Comparison of ENCODE assay signal across 28 cellular contexts in genomic region chr1:160680399-160680798, GRCh38. TPM values are rescaled to one million over a fixed set of nuclear protein-coding genes. Genes with fewer than 3 reads are reported as not detected.
DNase-seq lines count a peak whose midpoint lies in the region; ATAC-seq lines count a peak whose summit lies in the region.
"Had no signal": no experiment of that assay in that cellular context is flagged by ENCODE, and none has a peak within 500 bp of the region (broad histone marks: within the 10 kb centered on the region; RNA-seq: fewer than 3 reads in every experiment).

No MANE protein-coding gene starts in this region.

- intact Hi-C loops in activated naive CD4-positive, alpha-beta T cell treated with anti-CD3 and anti-CD28 coated beads for 36 hours (cut with micrococcal nuclease), result loop anchor here (5.0 to 10.0 kb wide), 2 partner anchors 197 to 756 kb away; partner anchors contain the start of gene TAGLN2

- H3K27me3 Mint-ChIP-seq in activated naive CD4-positive, alpha-beta T cell treated with anti-CD3 and anti-CD28 coated beads for 36 hours (ENCODE audit: low read depth), result no peaks in the 10 kb centered on the region
- no peaks in the 10 kb centered on the region for H3K27me3 Mint-ChIP-seq in T-cell
- H3K27me3 Mint-ChIP-seq in effector memory CD8-positive, alpha-beta T cell, result no peaks in the 10 kb centered on the region
- H3K27me3 Mint-ChIP-seq in stimulated activated memory B cell treated with anti-CD40 and anti-IgM and Interleukin-4, amounts not matched to agents 10 μg/mL and 1 μg/mL and 100 μg/mL, for 72 hours, result no peaks in the 10 kb centered on the region

- POLR2A ChIA-PET in T-cell (lab: Charles Lee), result interaction anchor here (0.6 to 1.1 kb wide), 6 partner anchors 20 to 468 kb away, joined by 3 to 4 read pairs (median 3); no protein-coding TSS in a partner anchor

- no peak for DNase-seq in activated naive CD4-positive, alpha-beta T cell treated with anti-CD3 and anti-CD28 coated beads for 36 hours
- DNase-seq in activated naive CD4-positive, alpha-beta T cell treated with anti-CD3 and anti-CD28 coated beads, Interleukin-2, amount 50 U/mL, for 72 hours (ENCODE audit: low spot score in 2 of 2), result no peak
- DNase-seq in T-cell, result no peak
- no peak for DNase-seq in effector memory CD8-positive, alpha-beta T cell
- no peak for DNase-seq in effector memory CD4-positive, alpha-beta T cell
- DNase-seq in NCI-H2029 treated with DMSO at 0.1 percent for 48 hours (lab: John Stamatoyannopoulos, UW), result no peak
- DNase-seq in dedifferentiated amniotic fluid mesenchymal stem cell (ENCODE audit: extremely low spot score), result no peak
- DNase-seq: activated CD4-positive, alpha-beta T cell treated with anti-CD3 and anti-CD28 coated beads for 48 hours; activated CD8-positive, alpha-beta memory T cell treated with anti-CD3 and anti-CD28 coated beads, Interleukin-2, amount 50 U/mL, for 4 hours; activated effector memory CD4-positive, alpha-beta T cell treated with Interleukin-2 at 50 U/mL for 16 hours; amniotic stem cell; Caco-2; effector CD8-positive, alpha-beta T cell; foreskin keratinocyte; H9; heart right ventricle; left cardiac atrium; T-helper 9 cell had no signal

- H3K36me3 Mint-ChIP-seq in activated naive CD4-positive, alpha-beta T cell treated with anti-CD3 and anti-CD28 coated beads for 36 hours (ENCODE audit: low read depth), result peaks cover 82% of the 10 kb centered on the region
- peaks cover 24 to 55% of the 10 kb centered on the region in 2 donors for H3K36me3 Mint-ChIP-seq in activated naive CD4-positive, alpha-beta T cell treated with anti-CD3 and anti-CD28 coated beads, Interleukin-2, amount 50 U/mL, for 72 hours
- peaks cover 69% of the 10 kb centered on the region for H3K36me3 Mint-ChIP-seq in T-cell
- peaks cover 80% of the 10 kb centered on the region for H3K36me3 Mint-ChIP-seq in effector memory CD8-positive, alpha-beta T cell (ENCODE audit: insufficient read depth)
- peaks cover 68% of the 10 kb centered on the region for H3K36me3 Mint-ChIP-seq in stimulated activated memory B cell treated with anti-CD40 and anti-IgM and Interleukin-4, amounts not matched to agents 10 μg/mL and 1 μg/mL and 100 μg/mL, for 72 hours
- H3K36me3 Mint-ChIP-seq: type B pancreatic cell had no signal

- no peaks in the 10 kb centered on the region for H3K27me3 ChIP-seq in effector memory CD4-positive, alpha-beta T cell (replicated peaks; ENCODE audit: control insufficient read depth, insufficient read depth, low read length, poor library complexity, severe bottlenecking)
- H3K27me3 ChIP-seq: foreskin keratinocyte had no signal

- no peaks in the 10 kb centered on the region for H3K9me3 Mint-ChIP-seq in activated naive CD4-positive, alpha-beta T cell treated with anti-CD3 and anti-CD28 coated beads for 36 hours
- H3K9me3 Mint-ChIP-seq in activated naive CD4-positive, alpha-beta T cell treated with anti-CD3 and anti-CD28 coated beads, Interleukin-2, amount 50 U/mL, for 72 hours, result no peaks in the 10 kb centered on the region
- H3K9me3 Mint-ChIP-seq in T-cell, result no peaks in the 10 kb centered on the region
- no peaks in the 10 kb centered on the region for H3K9me3 Mint-ChIP-seq in effector memory CD8-positive, alpha-beta T cell
- H3K9me3 Mint-ChIP-seq in stimulated activated memory B cell treated with anti-CD40 and anti-IgM and Interleukin-4, amounts not matched to agents 10 μg/mL and 1 μg/mL and 100 μg/mL, for 72 hours, result no peaks in the 10 kb centered on the region
- H3K9me3 Mint-ChIP-seq: H9 had no signal

- peaks cover 77% of the 10 kb centered on the region for H3K4me1 Mint-ChIP-seq in activated naive CD4-positive, alpha-beta T cell treated with anti-CD3 and anti-CD28 coated beads for 36 hours (ENCODE audit: low read depth)
- H3K4me1 Mint-ChIP-seq in T-cell, result peaks cover 48 to 57% (median 48%) of the 10 kb centered on the region in 3 donors
- peaks cover 61 to 69% of the 10 kb centered on the region in 2 donors for H3K4me1 Mint-ChIP-seq in effector memory CD8-positive, alpha-beta T cell (ENCODE audit: low read depth in 2 of 2)
- H3K4me1 Mint-ChIP-seq in stimulated activated memory B cell treated with anti-CD40 and anti-IgM and Interleukin-4, amounts not matched to agents 10 μg/mL and 1 μg/mL and 100 μg/mL, for 72 hours, result peaks cover 54% of the 10 kb centered on the region

- CTCF ChIA-PET in activated naive CD4-positive, alpha-beta T cell treated with anti-CD3 and anti-CD28 coated beads for 36 hours (lab: Charles Lee), result interaction anchor here (0.6 to 9.3 kb wide), 22 partner anchors 12 to 271 kb away, joined by 3 to 84 read pairs (median 7); partner anchors contain the start of genes CD48 and SLAMF1
- CTCF ChIA-PET in T-cell (lab: Charles Lee), result interaction anchor here (0.5 to 5.2 kb wide), 17 partner anchors 8 to 452 kb away, joined by 3 to 89 read pairs (median 5); partner anchors contain the start of genes ITLN2 (in 2 of the 2) and CD48 (in 1 of the 2)

- H3K27ac Mint-ChIP-seq in activated naive CD4-positive, alpha-beta T cell treated with anti-CD3 and anti-CD28 coated beads for 36 hours, result peak overlapping the region; percentile 95
- H3K27ac Mint-ChIP-seq in activated naive CD4-positive, alpha-beta T cell treated with anti-CD3 and anti-CD28 coated beads, Interleukin-2, amount 50 U/mL, for 72 hours, result peak overlapping the region in 1 of 2 donors; percentile 79
- H3K27ac Mint-ChIP-seq in T-cell, result peak overlapping the region; percentile 74 to 90
- H3K27ac Mint-ChIP-seq in effector memory CD8-positive, alpha-beta T cell, result peak overlapping the region; percentile 88 to 94
- peak overlapping the region; percentile 75 for H3K27ac Mint-ChIP-seq in stimulated activated memory B cell treated with anti-CD40 and anti-IgM and Interleukin-4, amounts not matched to agents 10 μg/mL and 1 μg/mL and 100 μg/mL, for 72 hours
- H3K27ac Mint-ChIP-seq: type B pancreatic cell had no signal

- no peak for ATAC-seq in activated naive CD4-positive, alpha-beta T cell treated with anti-CD3 and anti-CD28 coated beads, Interleukin-2, amount 50 U/mL, for 72 hours
- ATAC-seq in T-cell (replicated peaks in 1 of 4), result no peak
- no peak for ATAC-seq in effector memory CD8-positive, alpha-beta T cell (replicated peaks)
- ATAC-seq in stimulated activated memory B cell treated with anti-CD40 and anti-IgM and Interleukin-4, amounts not matched to agents 10 μg/mL and 1 μg/mL and 100 μg/mL, for 72 hours, result no peak
- ATAC-seq: foreskin keratinocyte, heart right ventricle, left cardiac atrium, SK-N-SH treated with all-trans-retinoic acid at 6 μM for 48 hours had no signal

- no peak overlapping the region for H3K4me3 Mint-ChIP-seq in activated naive CD4-positive, alpha-beta T cell treated with anti-CD3 and anti-CD28 coated beads for 36 hours
- no peak overlapping the region for H3K4me3 Mint-ChIP-seq in T-cell
- no peak overlapping the region for H3K4me3 Mint-ChIP-seq in effector memory CD8-positive, alpha-beta T cell
- no peak overlapping the region for H3K4me3 Mint-ChIP-seq in stimulated activated memory B cell treated with anti-CD40 and anti-IgM and Interleukin-4, amounts not matched to agents 10 μg/mL and 1 μg/mL and 100 μg/mL, for 72 hours
- H3K4me3 Mint-ChIP-seq: H9, type B pancreatic cell had no signal

- peaks cover 62% of the 10 kb centered on the region for H3K36me3 ChIP-seq in effector memory CD4-positive, alpha-beta T cell (ENCODE audit: control insufficient read depth, insufficient read depth, low read length)
- H3K36me3 ChIP-seq: breast epithelium had no signal

- peaks cover 36% of the 10 kb centered on the region for H3K4me1 ChIP-seq in effector memory CD4-positive, alpha-beta T cell (ENCODE audit: control insufficient read depth, insufficient read depth, low read length, poor library complexity, severe bottlenecking)
- H3K4me1 ChIP-seq: breast epithelium, Caco-2, foreskin keratinocyte had no signal

- H3K9me3 ChIP-seq in effector memory CD4-positive, alpha-beta T cell (ENCODE audit: control insufficient read depth, low read length), result no peaks in the 10 kb centered on the region
- H3K9me3 ChIP-seq: breast epithelium, Caco-2, heart right ventricle had no signal

- H3K4me3 ChIP-seq in effector memory CD4-positive, alpha-beta T cell (ENCODE audit: insufficient read depth, low read depth, low read length, poor library complexity, severe bottlenecking), result no peak overlapping the region
- H3K4me3 ChIP-seq: breast epithelium, heart right ventricle had no signal

- H3K27ac ChIP-seq in effector memory CD4-positive, alpha-beta T cell (ENCODE audit: insufficient read depth, low read length, poor library complexity, severe bottlenecking), result no peak overlapping the region
- H3K27ac ChIP-seq: breast epithelium, foreskin keratinocyte, heart right ventricle, VCaP had no signal

RNA-seq across cellular contexts. Expression of gene CD48, which starts 31.2 kb away (rescaled TPM):
- total RNA-seq in activated naive CD4-positive, alpha-beta T cell treated with anti-CD3 and anti-CD28 coated beads for 36 hours, result 100 to 1,000 TPM; 338 to 340 TPM
- total RNA-seq in activated naive CD4-positive, alpha-beta T cell treated with anti-CD3 and anti-CD28 coated beads, Interleukin-2, amount 50 U/mL, for 72 hours, result 100 to 1,000 TPM; 231 to 236 TPM
- total RNA-seq in T-cell, result 100 to 1,000 TPM; 249 to 393 (median 273) TPM
- total RNA-seq: A673, Caco-2, foreskin keratinocyte, H9, HepG2, LHCN-M2, lung microvascular endothelial cell, NCI-H460 had no signal

RNA-seq across cellular contexts. Expression of gene SLAMF1, which starts 33.6 kb away (rescaled TPM):
- total RNA-seq in activated naive CD4-positive, alpha-beta T cell treated with anti-CD3 and anti-CD28 coated beads for 36 hours, result 100 to 1,000 TPM; 101 to 112 TPM
- total RNA-seq in activated naive CD4-positive, alpha-beta T cell treated with anti-CD3 and anti-CD28 coated beads, Interleukin-2, amount 50 U/mL, for 72 hours, result 10 to 100 TPM; 84.3 to 96.3 TPM
- 10 to 100 TPM; 19.4 to 38.7 (median 30.7) TPM for total RNA-seq in T-cell
- total RNA-seq: Caco-2, foreskin keratinocyte, H9, HepG2, LHCN-M2, lung microvascular endothelial cell, NCI-H460 had no signal

RNA-seq across cellular contexts. Expression of gene SLAMF7, which starts 58.6 kb away (rescaled TPM):
- 10 to 100 TPM; 79.9 to 82.2 TPM for total RNA-seq in activated naive CD4-positive, alpha-beta T cell treated with anti-CD3 and anti-CD28 coated beads for 36 hours
- 100 to 1,000 TPM in 1 of 2 donors, 10 to 100 TPM in 1; 70.9 to 112 TPM for total RNA-seq in activated naive CD4-positive, alpha-beta T cell treated with anti-CD3 and anti-CD28 coated beads, Interleukin-2, amount 50 U/mL, for 72 hours
- 10 to 100 TPM in 4 of 5 donors, 1 to 10 TPM in 1; 9.5 to 32.0 (median 25.5) TPM for total RNA-seq in T-cell
- total RNA-seq: A673, Caco-2, H9, HepG2, LHCN-M2, lung microvascular endothelial cell, NCI-H460 had no signal
